Comparison of ENCODE assay signal across 8 cellular contexts in the genomic region with DNA sequence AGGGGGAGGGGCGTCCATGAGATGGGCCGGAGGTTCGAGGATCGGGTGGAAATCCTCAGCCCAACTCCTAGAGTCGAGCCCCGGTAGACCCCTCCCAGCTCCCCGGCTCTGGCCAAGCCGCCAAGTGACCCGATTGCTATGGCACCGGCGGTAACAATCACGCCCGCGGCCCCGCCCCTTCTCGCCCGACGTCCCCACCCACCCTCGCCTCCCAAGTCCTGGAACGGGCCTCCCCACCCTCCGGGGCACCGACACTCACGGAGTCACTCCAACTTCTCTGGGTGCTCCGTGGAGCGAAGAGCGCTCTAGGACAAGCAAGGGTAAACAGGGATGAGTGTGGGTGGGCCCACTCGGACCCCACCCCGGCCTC. TPM values are rescaled to one million over a fixed set of nuclear protein-coding genes. Genes with fewer than 3 reads are reported as not detected.
DNase-seq lines count a peak whose midpoint lies in the region; ATAC-seq, FAIRE-seq and TF ChIP-seq lines count a peak whose summit lies in the region.

A gene (plus strand): TSS at position 204 of the 370 bp plus-strand sequence. CDS start 5,050 bp downstream, outside the sequence.

- H3K36me3 Mint-ChIP-seq in immature natural killer cell = no peaks in the 10 kb centered on the region

- H3K9me3 Mint-ChIP-seq in immature natural killer cell = no peaks in the 10 kb centered on the region

- TF ChIP-seq POLR2A in H54 (IDR thresholded peaks at IDR 0.05; ENCODE audit: low read depth, low read length) = no peak

- H3K27me3 Mint-ChIP-seq in immature natural killer cell (ENCODE audit: low read depth in 3 of 3) = peaks cover 0 to 12% (median 10%) of the 10 kb centered on the region in 3 donors

- DNase-seq in AG08396 (ENCODE audit: low spot score) (peak; percentile 89), H54 (ENCODE audit: insufficient read length, low spot score) (peak; percentile 73), SW480 (ENCODE audit: low spot score) (peak; percentile 29), cardiac fibroblast (ENCODE audit: low read depth in 2 of 2) (peak; percentile 53 to 73), immature natural killer cell (peak in 2 of 3 donors; percentile 12 to 18), NCI-H446 treated with DMSO at 0.1 percent for 48 hours (lab: John Stamatoyannopoulos, UW) (no peak)

- peaks cover 12 to 17% of the 10 kb centered on the region in 2 donors for H3K4me1 Mint-ChIP-seq in immature natural killer cell

- no peak for ATAC-seq in HG03457 (IDR thresholded peaks at IDR 0.05; ENCODE audit: unreplicated experiment)

- peak within 1 kb of the TSS; percentile 81 to 90 (median 84) for H3K4me3 Mint-ChIP-seq in immature natural killer cell

- FAIRE-seq in H54 (lab: Jason Lieb, UNC) = no peak

- peak within 1 kb of the TSS; percentile 67 to 96 (median 88) for H3K27ac ChIP-seq in skin epidermis

- H3K27ac Mint-ChIP-seq in immature natural killer cell = peak within 1 kb of the TSS; percentile 34 to 92 (median 74)

- peak within 1 kb of the TSS; percentile 96 to 98 for H3K4me3 ChIP-seq in cardiac fibroblast (replicated peaks in 1 of 2; ENCODE audit: low read depth in 2 of 2, low read length in 2 of 2)
- H3K4me3 ChIP-seq in skin epidermis = peak within 1 kb of the TSS; percentile 78 to 98 (median 89)

- TF ChIP-seq CTCF in cardiac fibroblast (IDR thresholded peaks at IDR 0.05; ENCODE audit: low read depth, low read length) = no peak

RNA-seq across cellular contexts. Expression of the gene that starts here (rescaled TPM):
- polyA plus RNA-seq in immature natural killer cell = 1 to 10 TPM; 1.6 to 6.5 (median 2.4) TPM
